8 cellular contexts compared by ENCODE assay signal in the genomic region with DNA sequence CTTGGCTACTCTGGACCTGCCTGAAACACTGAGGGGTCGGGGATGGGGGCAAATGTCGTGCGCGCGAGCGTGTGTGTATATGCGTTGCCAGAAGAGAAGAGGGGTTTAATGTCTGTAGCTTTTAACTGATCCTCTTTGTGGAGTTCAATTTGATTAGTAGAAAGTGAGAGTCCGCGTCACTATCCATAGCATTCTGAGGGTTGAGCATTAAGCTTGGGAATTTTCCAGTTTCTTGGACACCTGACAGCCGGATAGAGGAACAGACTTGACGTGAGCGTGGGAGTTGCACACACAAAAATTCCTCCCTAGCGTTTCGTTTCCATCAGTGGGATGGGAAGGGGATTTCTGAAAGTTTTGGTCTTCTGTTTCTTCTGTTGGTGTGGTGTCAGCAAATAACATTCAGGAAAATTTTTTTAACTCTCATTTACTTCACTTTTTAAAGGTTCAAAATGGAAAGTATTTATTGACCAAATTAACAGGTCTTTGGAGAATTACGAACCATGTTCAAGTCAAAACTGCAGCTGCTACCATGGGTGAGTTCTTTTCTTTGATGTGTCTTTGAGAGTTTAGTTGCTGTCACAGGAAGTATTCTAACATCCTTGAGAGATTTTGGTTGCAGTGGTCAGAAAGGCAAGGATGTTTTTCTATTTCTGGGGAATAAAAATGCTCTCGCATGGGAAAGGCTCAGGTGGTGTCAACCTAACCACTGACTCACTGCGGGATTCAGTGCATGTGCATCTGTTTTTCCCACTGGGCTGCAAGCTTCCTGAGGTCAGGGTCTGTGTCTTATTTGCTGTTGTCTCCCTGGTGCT. TPM values are rescaled to one million over a fixed set of nuclear protein-coding genes. Genes with fewer than 3 reads are reported as not detected.
DNase-seq lines count a peak whose midpoint lies in the region; ATAC-seq lines count a peak whose summit lies in the region.

No MANE protein-coding gene starts in this region.

- peak overlapping the region; percentile 88 for H3K4me3 ChIP-seq in trophoblast cell (ENCODE audit: low read depth, low read length)

- peaks cover 4% of the 10 kb centered on the region for H3K79me2 ChIP-seq in trophoblast cell (ENCODE audit: control insufficient read depth, insufficient read depth, low read length, poor library complexity)

- no peak overlapping the region for H4K12ac ChIP-seq in trophoblast cell (ENCODE audit: low read depth, low read length)

- H3K79me1 ChIP-seq in trophoblast cell (ENCODE audit: low read length) = peaks cover 8% of the 10 kb centered on the region

- intact Hi-C loops in activated CD4-positive, alpha-beta memory T cell treated with anti-CD3 and anti-CD28 coated beads for 36 hours (cut with micrococcal nuclease) = loop anchor here (1.0 to 10.0 kb wide), 3 partner anchors 29 to 1275 kb away; a partner anchor contains a TSS
- intact Hi-C loops in Right ventricle myocardium superior (cut with DNase I) = no loop called here

- H3K4me2 ChIP-seq in trophoblast cell (ENCODE audit: low read length) = peak overlapping the region; percentile 91

- H3K27ac Mint-ChIP-seq in activated CD4-positive, alpha-beta memory T cell treated with anti-CD3 and anti-CD28 coated beads for 36 hours = peak overlapping the region; percentile 92

- peak overlapping the region; percentile 99 for H2AFZ ChIP-seq in trophoblast cell (ENCODE audit: insufficient read depth, low read length, poor library complexity)

- H3K4me1 ChIP-seq in trophoblast cell (ENCODE audit: control insufficient read depth in 1 of 2, insufficient read depth in 2 of 2, low read length in 2 of 2) = peaks cover 4 to 5% of the 10 kb centered on the region in 2 experiments

- H3K27me3 Mint-ChIP-seq in activated CD4-positive, alpha-beta memory T cell treated with anti-CD3 and anti-CD28 coated beads for 36 hours = no peaks in the 10 kb centered on the region

- WGBS in trophoblast cell (ENCODE audit: extremely low coverage, insufficient coverage, insufficient read length) = no CpG with 5 or more reads among the region's 17 CpGs

- H3K4ac ChIP-seq in trophoblast cell (ENCODE audit: low read depth, low read length) = peak overlapping the region; percentile 60

- H3K4me3 Mint-ChIP-seq in activated CD4-positive, alpha-beta memory T cell treated with anti-CD3 and anti-CD28 coated beads for 36 hours = peak overlapping the region; percentile 95

- peaks cover 1 to 3% of the 10 kb centered on the region in 2 experiments for H3K36me3 ChIP-seq in trophoblast cell (ENCODE audit: control insufficient read depth in 1 of 2, insufficient read depth in 2 of 2, low read length in 2 of 2)

- H2BK12ac ChIP-seq in trophoblast cell (ENCODE audit: low read length) = no peak overlapping the region

- peak overlapping the region; percentile 82 for H2BK120ac ChIP-seq in trophoblast cell (ENCODE audit: insufficient read depth, low read length, poor library complexity)

- H3K36me3 Mint-ChIP-seq in activated CD4-positive, alpha-beta memory T cell treated with anti-CD3 and anti-CD28 coated beads for 36 hours = peaks cover 6% of the 10 kb centered on the region

- CTCF ChIA-PET in activated CD4-positive, alpha-beta memory T cell treated with anti-CD3 and anti-CD28 coated beads for 36 hours (lab: Charles Lee) = interaction anchor here (0.8 to 1.9 kb wide), 7 partner anchors 25 to 228 kb away, joined by 3 to 6 read pairs (median 3); a partner anchor contains a TSS

- peak overlapping the region; percentile 76 for H3K18ac ChIP-seq in trophoblast cell (ENCODE audit: low read length)

- H4K8ac ChIP-seq in trophoblast cell (ENCODE audit: low read depth, low read length) = peak overlapping the region; percentile 89

- no peaks in the 10 kb centered on the region for H3K27me3 ChIP-seq in trophoblast cell (ENCODE audit: insufficient read depth, low read length)

- H3K14ac ChIP-seq in trophoblast cell (ENCODE audit: low read length) = peak overlapping the region; percentile 91

- ATAC-seq in GM18511 (IDR thresholded peaks at IDR 0.05; ENCODE audit: unreplicated experiment) (peak; percentile 63), HG03457 (IDR thresholded peaks at IDR 0.05; ENCODE audit: unreplicated experiment) (peak; percentile 36), Right ventricle myocardium superior (ENCODE audit: poor library complexity) (peak; percentile 8)

- no peak overlapping the region for H3K23ac ChIP-seq in trophoblast cell (ENCODE audit: low read length)

- no peaks in the 10 kb centered on the region for H3K9me3 ChIP-seq in trophoblast cell (ENCODE audit: insufficient read depth, low read depth, low read length)

- POLR2A ChIA-PET in activated CD4-positive, alpha-beta memory T cell treated with anti-CD3 and anti-CD28 coated beads for 36 hours (lab: Charles Lee) = interaction anchor here (1.5 to 2.4 kb wide), 3 partner anchors 30 to 207 kb away, joined by 5 to 16 read pairs (median 6); a partner anchor contains a TSS

- peak overlapping the region; percentile 50 for H3K9ac ChIP-seq in trophoblast cell (ENCODE audit: low read length)

- peaks cover 29% of the 10 kb centered on the region for H3K4me1 Mint-ChIP-seq in activated CD4-positive, alpha-beta memory T cell treated with anti-CD3 and anti-CD28 coated beads for 36 hours (ENCODE audit: low read depth)

- DNase-seq in AG08395 (ENCODE audit: low spot score) = peak; percentile 3
- DNase-seq in activated CD4-positive, alpha-beta memory T cell treated with anti-CD3 and anti-CD28 coated beads for 36 hours = no peak
- DNase-seq in Right ventricle myocardium superior = no peak
- no peak for DNase-seq in trophoblast cell
- no peak for DNase-seq in DMS153 treated with DMSO at 0.1 percent for 48 hours (lab: John Stamatoyannopoulos, UW; ENCODE audit: unreplicated experiment)
- DNase-seq in midbrain (lab: John Stamatoyannopoulos, UW) = no peak

- H3K9me3 Mint-ChIP-seq in activated CD4-positive, alpha-beta memory T cell treated with anti-CD3 and anti-CD28 coated beads for 36 hours = no peaks in the 10 kb centered on the region

- peak overlapping the region; percentile 41 for H2BK5ac ChIP-seq in trophoblast cell (ENCODE audit: low read depth, low read length, poor library complexity)

- no peak overlapping the region for H3K27ac ChIP-seq in trophoblast cell (ENCODE audit: low read depth, low read length)

- no peak overlapping the region for H2AK5ac ChIP-seq in trophoblast cell (ENCODE audit: low read length)

- peak overlapping the region; percentile 85 for H4K91ac ChIP-seq in trophoblast cell (ENCODE audit: low read depth, low read length)

RNA-seq across cellular contexts. Expression of a gene that starts 0.8 kb away (rescaled TPM):
- 10 to 100 TPM; 13.0 to 13.9 TPM for total RNA-seq in activated CD4-positive, alpha-beta memory T cell treated with anti-CD3 and anti-CD28 coated beads for 36 hours
- 4.6 TPM for total RNA-seq in Right ventricle myocardium superior
- polyA plus RNA-seq in trophoblast cell (2013) = 6.0 TPM in 2 replicates

RNA-seq across cellular contexts. Expression of a gene that starts 6.2 kb away (rescaled TPM):
- total RNA-seq in activated CD4-positive, alpha-beta memory T cell treated with anti-CD3 and anti-CD28 coated beads for 36 hours = 10 to 100 TPM; 33.9 to 34.3 TPM
- 15.0 TPM for total RNA-seq in Right ventricle myocardium superior
- 36.0 and 38.7 TPM in 2 replicates for polyA plus RNA-seq in trophoblast cell (2013)

RNA-seq across cellular contexts. Expression of a gene that starts 28.8 kb away (rescaled TPM):
- 100 to 1,000 TPM in 1 of 2 experiments, 10 to 100 TPM in 1; 93.7 to 105 TPM for total RNA-seq in activated CD4-positive, alpha-beta memory T cell treated with anti-CD3 and anti-CD28 coated beads for 36 hours
- 331 TPM for total RNA-seq in Right ventricle myocardium superior
- 65.8 and 68.7 TPM in 2 replicates for polyA plus RNA-seq in trophoblast cell (2013)

Comparison
In these comparisons a context has a peak if more than half of its experiments do, and no peak if none do; other contexts are left out.
1. ATAC-seq: peak in every context shown above with its lines; median percentile 63 in GM18511; 36 in HG03457; 8 in Right ventricle myocardium superior.